Comparison of ENCODE assay signal across 23 cellular contexts in genomic region chr3:104553121-104553520, GRCh38.
"Had no signal": no experiment of that assay in that cellular context is flagged by ENCODE, and none has a peak within 500 bp of the region (broad histone marks: within the 10 kb centered on the region; RNA-seq: fewer than 3 reads in every experiment).

No MANE protein-coding gene starts in this region.

- H3K4me3 ChIP-seq: colonic mucosa, esophagus squamous epithelium, gastrocnemius medialis, heart right ventricle, left lung, lower lobe of right lung had no signal

- H3K4me1 ChIP-seq: colonic mucosa, esophagus squamous epithelium, foreskin keratinocyte, gastrocnemius medialis, heart right ventricle, left lung, lower lobe of right lung had no signal

- H3K27me3 ChIP-seq: colonic mucosa, esophagus squamous epithelium, foreskin keratinocyte, gastrocnemius medialis, heart right ventricle, left lung had no signal

- ATAC-seq: effector memory CD8-positive, alpha-beta T cell; esophagus mucosa; foreskin keratinocyte; gastrocnemius medialis; heart right ventricle; left cardiac atrium; left lung; left ventricle myocardium superior; lower lobe of right lung; naive thymus-derived CD4-positive, alpha-beta T cell; natural killer cell had no signal

- DNase-seq: colonic mucosa; cortex of kidney; effector CD8-positive, alpha-beta T cell; effector memory CD8-positive, alpha-beta T cell; endodermal cell; erythroblast; esophagus squamous epithelium; foreskin keratinocyte; gastrocnemius medialis; glutamatergic neuron; head of caudate nucleus; heart right ventricle; hippocampal formation; left cardiac atrium; left lung; left ventricle myocardium superior; lower lobe of right lung; mesenchymal stem cell; midbrain; naive thymus-derived CD4-positive, alpha-beta T cell; natural killer cell had no signal

- H3K9me3 ChIP-seq: colonic mucosa, esophagus squamous epithelium, gastrocnemius medialis, heart right ventricle, left lung, lower lobe of right lung had no signal

- H3K36me3 ChIP-seq: colonic mucosa, esophagus squamous epithelium, gastrocnemius medialis, heart right ventricle, left lung, lower lobe of right lung had no signal

- H3K27ac ChIP-seq: colonic mucosa, epithelial cell of prostate, esophagus squamous epithelium, foreskin keratinocyte, gastrocnemius medialis, heart right ventricle, left lung, lower lobe of right lung had no signal
